23 cellular contexts compared by ENCODE assay signal in genomic region chr7:143320620-143321019, GRCh38. TPM values are rescaled to one million over a fixed set of nuclear protein-coding genes. Genes with fewer than 3 reads are reported as not detected.
"Had no signal": no experiment of that assay in that cellular context is flagged by ENCODE, and none has a peak within 500 bp of the region (broad histone marks: within the 10 kb centered on the region; RNA-seq: fewer than 3 reads in every experiment).

No MANE protein-coding gene starts in this region.

- DNase-seq: activated CD4-positive, alpha-beta T cell treated with anti-CD3 and anti-CD28 coated beads, Interleukin-2, amount 50 U/mL, for 1 hour; activated naive CD4-positive, alpha-beta T cell treated with Interleukin-2 at 50 U/mL for 16 hours; anterior cingulate cortex; brain microvascular endothelial cell; erythroblast; islet precursor cell; left ventricle myocardium inferior; mesenchymal stem cell; natural killer cell; occipital lobe; spleen; stimulated activated naive CD8-positive, alpha-beta T cell treated with anti-CD3 and anti-CD28 coated beads, Interleukin-15, amount 100 ng/mL, for 72 hours; T-helper 9 cell; testis; upper lobe of right lung had no signal

- H3K9me3 ChIP-seq: left ventricle myocardium inferior, prostate gland, spleen, testis, upper lobe of right lung had no signal

- ATAC-seq: activated CD4-positive, CD25-positive, alpha-beta regulatory T cell treated with anti-CD3 and anti-CD28 coated beads, Interleukin-2, amount 50 U/mL, for 24 hours; activated T-helper 17 cell treated with anti-CD3 and anti-CD28 coated beads, Interleukin-2, amount 50 U/mL, for 72 hours; natural killer cell; sciatic nerve; stimulated activated naive CD8-positive, alpha-beta T cell treated with anti-CD3 and anti-CD28 coated beads, Interleukin-15, amount 100 ng/mL, for 72 hours; upper lobe of right lung had no signal

- H3K36me3 ChIP-seq: brain microvascular endothelial cell, left ventricle myocardium inferior, prostate gland, spleen, upper lobe of right lung had no signal

- H3K4me1 ChIP-seq: prostate gland, testis, upper lobe of right lung had no signal

- H3K4me3 ChIP-seq: hepatocyte, left ventricle myocardium inferior, prostate gland, spleen, testis, upper lobe of right lung had no signal

- H3K27ac ChIP-seq: brain microvascular endothelial cell, hepatocyte, left ventricle myocardium inferior, prostate gland, spleen, testis, upper lobe of right lung had no signal

- H3K27me3 ChIP-seq: brain microvascular endothelial cell, hepatocyte, spleen, testis, upper lobe of right lung had no signal

RNA-seq across cellular contexts. Expression of gene CLCN1, which starts 4.7 kb away (rescaled TPM):
- total RNA-seq: activated CD8-positive, alpha-beta memory T cell treated with anti-CD3 and anti-CD28 coated beads for 36 hours; dermis microvascular lymphatic vessel endothelial cell; glomerular endothelial cell; hepatocyte; left ventricle myocardium inferior; sciatic nerve; upper lobe of right lung had no signal

RNA-seq across cellular contexts. Expression of gene TMEM139, which starts 35.9 kb away (rescaled TPM):
- total RNA-seq: dermis microvascular lymphatic vessel endothelial cell, natural killer cell had no signal
